16 cellular contexts compared by ENCODE assay signal in the genomic region with DNA sequence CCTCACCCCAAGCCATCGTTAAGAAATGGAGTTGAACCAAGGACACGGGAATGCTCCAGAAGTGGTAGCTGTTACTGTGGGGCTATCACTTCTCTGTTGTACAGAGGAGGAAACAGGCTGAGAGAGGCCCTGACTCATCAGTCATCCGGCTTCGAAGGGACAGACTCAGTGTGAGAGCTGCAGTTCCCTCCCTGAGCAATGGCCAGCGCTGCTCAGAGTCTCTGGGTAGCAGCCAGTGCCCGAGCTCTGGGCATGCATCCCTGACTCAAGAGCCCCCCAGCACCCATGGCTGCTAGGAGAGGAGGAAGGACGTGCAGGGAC.
DNase-seq lines count a peak whose midpoint lies in the region; ATAC-seq, FAIRE-seq and TF ChIP-seq lines count a peak whose summit lies in the region.
"Had no signal": no experiment of that assay in that cellular context is flagged by ENCODE, and none has a peak within 500 bp of the region (broad histone marks: within the 10 kb centered on the region; RNA-seq: fewer than 3 reads in every experiment).

No MANE protein-coding gene starts in this region.

- no peak overlapping the region for H2AFZ ChIP-seq in astrocyte (ENCODE audit: low read depth, low read length)

- POLR2A ChIA-PET in CD8-positive, alpha-beta memory T cell (lab: Charles Lee), result no interaction called here

- peaks cover 13% of the 10 kb centered on the region for H4K20me1 ChIP-seq in astrocyte (ENCODE audit: insufficient read depth, low read length)

- H3K9ac ChIP-seq in astrocyte (ENCODE audit: low read length), result peak overlapping the region; percentile 34

- H3K36me3 ChIP-seq in astrocyte (ENCODE audit: insufficient read depth, low read length), result no peaks in the 10 kb centered on the region
- peaks cover 0 to 73% (median 7%) of the 10 kb centered on the region in 6 donors for H3K36me3 ChIP-seq in spleen
- H3K36me3 ChIP-seq in effector memory CD4-positive, alpha-beta T cell (ENCODE audit: control insufficient read depth, insufficient read depth, low read length), result peaks cover 6% of the 10 kb centered on the region
- no peaks in the 10 kb centered on the region for H3K36me3 ChIP-seq in CD8-positive, alpha-beta memory T cell (ENCODE audit: insufficient read depth, low read length)
- H3K36me3 ChIP-seq: right atrium auricular region had no signal

- H3K4me3 Mint-ChIP-seq in activated T-cell treated with anti-CD3 and anti-CD28 coated beads, Interleukin-2, amount 50 U/mL, for 24 hours, result no peak overlapping the region
- H3K4me3 Mint-ChIP-seq in activated T-cell treated with anti-CD3 and anti-CD28 coated beads, Interleukin-2, amount 50 U/mL, for 4 hours, result no peak overlapping the region
- H3K4me3 Mint-ChIP-seq in astrocyte (ENCODE audit: unreplicated experiment), result no peak overlapping the region
- no peak overlapping the region for H3K4me3 Mint-ChIP-seq in CD8-positive, alpha-beta memory T cell
- H3K4me3 Mint-ChIP-seq: activated naive CD8-positive, alpha-beta T cell treated with anti-CD3 and anti-CD28 coated beads for 36 hours; T-helper 1 cell treated with Interleukin-12 subunit alpha and Interleukin-12 subunit beta and Interleukin-4 antibody, amounts not matched to agents 30 μg/mL and 1 μg/mL, for 36 hours had no signal

- peak overlapping the region; percentile 59 for H3K27ac Mint-ChIP-seq in activated T-cell treated with anti-CD3 and anti-CD28 coated beads, Interleukin-2, amount 50 U/mL, for 24 hours
- H3K27ac Mint-ChIP-seq in astrocyte (ENCODE audit: unreplicated experiment), result peak overlapping the region; percentile 50
- H3K27ac Mint-ChIP-seq in CD8-positive, alpha-beta memory T cell, result peak overlapping the region in 1 of 8 donors; percentile 74
- H3K27ac Mint-ChIP-seq: T-helper 1 cell treated with Interleukin-12 subunit alpha and Interleukin-12 subunit beta and Interleukin-4 antibody, amounts not matched to agents 30 μg/mL and 1 μg/mL, for 36 hours had no signal

- CTCF ChIA-PET in CD8-positive, alpha-beta memory T cell (lab: Charles Lee), result no interaction called here

- no peaks in the 10 kb centered on the region for H3K79me2 ChIP-seq in astrocyte (ENCODE audit: insufficient read depth, low read length)

- H3K36me3 Mint-ChIP-seq in activated T-cell treated with anti-CD3 and anti-CD28 coated beads, Interleukin-2, amount 50 U/mL, for 24 hours (ENCODE audit: low read depth), result peaks cover 52% of the 10 kb centered on the region
- H3K36me3 Mint-ChIP-seq in activated T-cell treated with anti-CD3 and anti-CD28 coated beads, Interleukin-2, amount 50 U/mL, for 4 hours (ENCODE audit: insufficient read depth), result peaks cover 13% of the 10 kb centered on the region
- H3K36me3 Mint-ChIP-seq in astrocyte (ENCODE audit: low read depth, unreplicated experiment), result peaks cover 14% of the 10 kb centered on the region
- H3K36me3 Mint-ChIP-seq in CD8-positive, alpha-beta memory T cell, result peaks cover 0 to 62% (median 11%) of the 10 kb centered on the region in 3 donors

- H3K4me3 ChIP-seq in astrocyte (ENCODE audit: insufficient read depth, low read depth, low read length) (no peak overlapping the region), spleen (no peak overlapping the region)
- no peak overlapping the region for H3K4me3 ChIP-seq in effector memory CD4-positive, alpha-beta T cell (ENCODE audit: insufficient read depth, low read depth, low read length, poor library complexity, severe bottlenecking)
- no peak overlapping the region for H3K4me3 ChIP-seq in CD8-positive, alpha-beta memory T cell (ENCODE audit: low read length)
- H3K4me3 ChIP-seq: A549, right atrium auricular region had no signal

- peaks cover 10% of the 10 kb centered on the region for H3K4me1 Mint-ChIP-seq in activated T-cell treated with anti-CD3 and anti-CD28 coated beads, Interleukin-2, amount 50 U/mL, for 24 hours (ENCODE audit: low read depth)
- H3K4me1 Mint-ChIP-seq in activated T-cell treated with anti-CD3 and anti-CD28 coated beads, Interleukin-2, amount 50 U/mL, for 4 hours (ENCODE audit: low read depth), result peaks cover 2% of the 10 kb centered on the region
- peaks cover 10% of the 10 kb centered on the region for H3K4me1 Mint-ChIP-seq in astrocyte (ENCODE audit: low read depth, unreplicated experiment)
- peaks cover 10 to 40% (median 26%) of the 10 kb centered on the region in 3 donors for H3K4me1 Mint-ChIP-seq in CD8-positive, alpha-beta memory T cell

- no peak for FAIRE-seq in astrocyte (lab: Jason Lieb, UNC)
- FAIRE-seq: A549 had no signal

- intact Hi-C loops in spleen (cut with DNase I; ENCODE audit: low total_unique reads), result no loop called here

- no peaks in the 10 kb centered on the region for H3K9me3 Mint-ChIP-seq in activated T-cell treated with anti-CD3 and anti-CD28 coated beads, Interleukin-2, amount 50 U/mL, for 24 hours
- H3K9me3 Mint-ChIP-seq in activated T-cell treated with anti-CD3 and anti-CD28 coated beads, Interleukin-2, amount 50 U/mL, for 4 hours, result no peaks in the 10 kb centered on the region
- H3K9me3 Mint-ChIP-seq in astrocyte (ENCODE audit: unreplicated experiment), result no peaks in the 10 kb centered on the region
- H3K9me3 Mint-ChIP-seq in CD8-positive, alpha-beta memory T cell, result no peaks in the 10 kb centered on the region
- H3K9me3 Mint-ChIP-seq: activated naive CD8-positive, alpha-beta T cell treated with anti-CD3 and anti-CD28 coated beads for 36 hours; T-helper 1 cell treated with Interleukin-12 subunit alpha and Interleukin-12 subunit beta and Interleukin-4 antibody, amounts not matched to agents 30 μg/mL and 1 μg/mL, for 36 hours had no signal

- no peak overlapping the region for H3K27ac ChIP-seq in astrocyte (ENCODE audit: low read depth, low read length)
- no peak overlapping the region for H3K27ac ChIP-seq in foreskin keratinocyte
- H3K27ac ChIP-seq in spleen, result no peak overlapping the region
- no peak overlapping the region for H3K27ac ChIP-seq in effector memory CD4-positive, alpha-beta T cell (ENCODE audit: insufficient read depth, low read length, poor library complexity, severe bottlenecking)
- no peak overlapping the region for H3K27ac ChIP-seq in CD8-positive, alpha-beta memory T cell (ENCODE audit: low read depth, low read length)
- H3K27ac ChIP-seq: A549, right atrium auricular region had no signal

- 73 to 84% (median 76%) methylated on average over 7 of the region's 7 CpGs for WGBS in spleen, 5 donors

- H3K27me3 Mint-ChIP-seq in activated T-cell treated with anti-CD3 and anti-CD28 coated beads, Interleukin-2, amount 50 U/mL, for 24 hours, result no peaks in the 10 kb centered on the region
- H3K27me3 Mint-ChIP-seq in activated T-cell treated with anti-CD3 and anti-CD28 coated beads, Interleukin-2, amount 50 U/mL, for 4 hours (ENCODE audit: low read depth), result no peaks in the 10 kb centered on the region
- H3K27me3 Mint-ChIP-seq in astrocyte (ENCODE audit: low read depth, unreplicated experiment), result no peaks in the 10 kb centered on the region
- H3K27me3 Mint-ChIP-seq in CD8-positive, alpha-beta memory T cell, result no peaks in the 10 kb centered on the region
- H3K27me3 Mint-ChIP-seq: activated naive CD8-positive, alpha-beta T cell treated with anti-CD3 and anti-CD28 coated beads for 36 hours had no signal

- no peak for ATAC-seq in activated T-cell treated with anti-CD3 and anti-CD28 coated beads, Interleukin-2, amount 50 U/mL, for 4 hours
- peak; percentile 18 for ATAC-seq in foreskin keratinocyte
- no peak for ATAC-seq in GM19467 (IDR thresholded peaks at IDR 0.05; ENCODE audit: unreplicated experiment)
- ATAC-seq: A549 had no signal

- H3K27me3 ChIP-seq in astrocyte (ENCODE audit: insufficient read depth, low read length) (no peaks in the 10 kb centered on the region), foreskin keratinocyte (no peaks in the 10 kb centered on the region), spleen (replicated peaks in 1 of 7) (no peaks in the 10 kb centered on the region)
- no peaks in the 10 kb centered on the region for H3K27me3 ChIP-seq in effector memory CD4-positive, alpha-beta T cell (replicated peaks; ENCODE audit: control insufficient read depth, insufficient read depth, low read length, poor library complexity, severe bottlenecking)
- H3K27me3 ChIP-seq in CD8-positive, alpha-beta memory T cell (ENCODE audit: insufficient read depth, low read length, poor library complexity, severe bottlenecking), result no peaks in the 10 kb centered on the region
- H3K27me3 ChIP-seq: right atrium auricular region had no signal

- TF ChIP-seq CTCF in astrocyte (IDR thresholded peaks at IDR 0.05; ENCODE audit: insufficient read depth, low read depth, low read length), result no peak
- no peak for TF ChIP-seq CTCF in foreskin keratinocyte (conservative IDR thresholded peaks at IDR 0.05)
- TF ChIP-seq CTCF in spleen (IDR thresholded peaks at IDR 0.05 in 8 of 11, conservative IDR thresholded peaks at IDR 0.05 in 3 of 11), result no peak

- no peak for TF ChIP-seq POLR2A in spleen (IDR thresholded peaks at IDR 0.05)

- H3K4me1 ChIP-seq in astrocyte (ENCODE audit: insufficient read depth, low read length) (peaks cover 15% of the 10 kb centered on the region), foreskin keratinocyte (no peaks in the 10 kb centered on the region), spleen (peaks cover 0 to 35% (median 5%) of the 10 kb centered on the region in 6 donors)
- H3K4me1 ChIP-seq in effector memory CD4-positive, alpha-beta T cell (ENCODE audit: control insufficient read depth, insufficient read depth, low read length, poor library complexity, severe bottlenecking), result no peaks in the 10 kb centered on the region
- no peaks in the 10 kb centered on the region for H3K4me1 ChIP-seq in CD8-positive, alpha-beta memory T cell (ENCODE audit: insufficient read depth, low read length)
- H3K4me1 ChIP-seq: A549, right atrium auricular region had no signal

- H3K4me2 ChIP-seq in astrocyte (ENCODE audit: low read length), result peak overlapping the region; percentile 55
- H3K4me2 ChIP-seq: A549 had no signal

- H3K9me3 ChIP-seq in astrocyte (ENCODE audit: insufficient read depth, low read depth, low read length), result no peaks in the 10 kb centered on the region
- no peaks in the 10 kb centered on the region for H3K9me3 ChIP-seq in spleen
- H3K9me3 ChIP-seq in effector memory CD4-positive, alpha-beta T cell (ENCODE audit: control insufficient read depth, low read length), result no peaks in the 10 kb centered on the region
- no peaks in the 10 kb centered on the region for H3K9me3 ChIP-seq in CD8-positive, alpha-beta memory T cell (ENCODE audit: low read length)
- H3K9me3 ChIP-seq: A549, right atrium auricular region had no signal

- DNase-seq in activated T-cell treated with anti-CD3 and anti-CD28 coated beads, Interleukin-2, amount 50 U/mL, for 24 hours, result no peak
- no peak for DNase-seq in activated T-cell treated with anti-CD3 and anti-CD28 coated beads, Interleukin-2, amount 50 U/mL, for 4 hours
- DNase-seq in astrocyte (ENCODE audit: low read depth) (peak; percentile 70), foreskin keratinocyte (no peak), spleen (peak; percentile 49)
- no peak for DNase-seq in effector memory CD4-positive, alpha-beta T cell
- no peak for DNase-seq in CD8-positive, alpha-beta memory T cell
- DNase-seq: activated CD8-positive, alpha-beta memory T cell treated with anti-CD3 and anti-CD28 coated beads for 24 hours; activated naive CD8-positive, alpha-beta T cell treated with anti-CD3 and anti-CD28 coated beads for 36 hours; DMS79 treated with DMSO at 0.1 percent for 48 hours; effector CD8-positive, alpha-beta T cell; trophoblast cell had no signal

Comparison
In these comparisons a context has a peak if more than half of its experiments do, and no peak if none do; other contexts are left out.
1. DNase-seq: peak in astrocyte (single experiment) and spleen (single experiment); none in activated T-cell treated with anti-CD3 and anti-CD28 coated beads, Interleukin-2, amount 50 U/mL, for 24 hours (single experiment), activated T-cell treated with anti-CD3 and anti-CD28 coated beads, Interleukin-2, amount 50 U/mL, for 4 hours (single experiment), foreskin keratinocyte (0 of 2), effector memory CD4-positive, alpha-beta T cell (0 of 3) and CD8-positive, alpha-beta memory T cell (0 of 5).